In genomic region chr17:37768438-37768837, GRCh38 we compare ENCODE assay signal across 28 cellular contexts. TPM values are rescaled to one million over a fixed set of nuclear protein-coding genes. Genes with fewer than 3 reads are reported as not detected.
"Had no signal": no experiment of that assay in that cellular context is flagged by ENCODE, and none has a peak within 500 bp of the region (broad histone marks: within the 10 kb centered on the region; RNA-seq: fewer than 3 reads in every experiment).

No MANE protein-coding gene starts in this region.

- DNase-seq: IMR-90; Karpas-422; KG1; MG63; NCI-H1092; NCI-H1105 treated with DMSO at 0.1 percent for 48 hours; NCI-H1417 treated with DMSO at 0.1 percent for 48 hours; NCI-H146; NCI-H1694 treated with DMSO at 0.1 percent for 48 hours; NCI-H1930; NCI-H2081; NCI-H2107; NCI-H2171; NCI-H226; NCI-H446; NCI-H510A; NCI-H524 treated with DMSO at 0.1 percent for 48 hours; NCI-H69; NCI-H774; NK-92 treated with Interleukin-12 subunit alpha and Interleukin-12 subunit beta, amount 100 ng/mL, for 24 hours; OCI-M1; PC-9; Peyer's patch; SHP77 treated with DMSO at 0.1 percent for 48 hours; SJCRH30 had no signal

- H2AFZ ChIP-seq: PC-9 had no signal

- H3K9me3 ChIP-seq: MG63, Peyer's patch, SJCRH30 had no signal

- H3K36me3 ChIP-seq: MG63, Peyer's patch, SJCRH30 had no signal

- H3K27me3 ChIP-seq: MG63, Peyer's patch, SJCRH30 had no signal

- H3K4me3 ChIP-seq: MG63, PC-9, Peyer's patch, SJCRH30 had no signal

- H3K4me2 ChIP-seq: PC-9 had no signal

- ATAC-seq: Right ventricle myocardium inferior, SK-N-SH treated with all-trans-retinoic acid at 6 μM for 48 hours had no signal

- H3K4me1 ChIP-seq: Peyer's patch, SJCRH30 had no signal

- H3K27ac ChIP-seq: HL-60, PC-9, Peyer's patch, SJCRH30 had no signal

RNA-seq across cellular contexts. Expression of gene HNF1B, which starts 23.6 kb away (rescaled TPM):
- total RNA-seq: IMR-90, PC-9, Right ventricle myocardium inferior, SJCRH30 had no signal
